1 cellular context compared by ENCODE assay signal in genomic region chr16:14402116-14403000, GRCh38.
A peak's percentile ranks its signal among the peaks of the same experiment; 100 is the strongest.
TF ChIP-seq lines count a peak whose summit lies in the region.
"Not testable (repeated sequence)": the region's sequence is repeated elsewhere in the genome, so short reads cannot be mapped to it uniquely, and the experiment has no call there.

No MANE protein-coding gene starts in this region.

TF ChIP-seq in HepG2, 621 proteins besides CTCF, POLR2A, EP300 and RAD21 (continued from another document and continues in another):
- TF ChIP-seq HMGXB3 (CRISPR knock-in tag; IDR thresholded peaks at IDR 0.05; ENCODE audit: borderline replicate concordance), result peak; percentile 36; the same call in 1 of the 2 replicates
- 0 out of 2 replicates have a peak, but pooled peaks have one; percentile 9 for TF ChIP-seq KDM2A (CRISPR knock-in tag; IDR thresholded peaks at IDR 0.05; ENCODE audit: borderline replicate concordance, low read depth)
- peak; percentile 76 for TF ChIP-seq RXRB (CRISPR knock-in tag; IDR thresholded peaks at IDR 0.05; ENCODE audit: borderline replicate concordance)
- peak; percentile 75 for TF ChIP-seq FOSL2 (CRISPR knock-in tag; IDR thresholded peaks at IDR 0.05)
- TF ChIP-seq ZNF264 (CRISPR knock-in tag; IDR thresholded peaks at IDR 0.05), result 0 out of 2 replicates have a peak, but pooled peaks have one; percentile 68
- TF ChIP-seq ETV6 (CRISPR knock-in tag; conservative IDR thresholded peaks at IDR 0.05), result 0 out of 2 replicates have a peak, but pooled peaks have one; percentile 37
- 0 out of 2 replicates have a peak, but pooled peaks have one; percentile 15 for TF ChIP-seq ZNF598 (CRISPR knock-in tag; IDR thresholded peaks at IDR 0.05; ENCODE audit: borderline replicate concordance)
- peak; percentile 46; the same call in 1 of the 2 replicates for TF ChIP-seq GLI4 (CRISPR knock-in tag; IDR thresholded peaks at IDR 0.05; ENCODE audit: borderline replicate concordance)
- TF ChIP-seq ZNF646 (CRISPR knock-in tag; IDR thresholded peaks at IDR 0.05), result peak; percentile 4; the same call in 1 of the 2 replicates
- 0 out of 2 replicates have a peak, but pooled peaks have one; percentile 41 for TF ChIP-seq HINFP (CRISPR knock-in tag; IDR thresholded peaks at IDR 0.05; ENCODE audit: low read depth)
- peak; percentile 11; the same call in 1 of the 2 replicates for TF ChIP-seq THAP11 (CRISPR knock-in tag; IDR thresholded peaks at IDR 0.05)
- 0 out of 2 replicates have a peak, but pooled peaks have one; percentile 11 for TF ChIP-seq MXD3 (CRISPR knock-in tag; IDR thresholded peaks at IDR 0.05)
- TF ChIP-seq ZGPAT (CRISPR knock-in tag; IDR thresholded peaks at IDR 0.05), result peak; percentile 58
- TF ChIP-seq AHDC1 (CRISPR knock-in tag; IDR thresholded peaks at IDR 0.05; ENCODE audit: borderline replicate concordance), result peak; percentile 53; the same call in 1 of the 2 replicates
- TF ChIP-seq ZNF788 (CRISPR knock-in tag; IDR thresholded peaks at IDR 0.05; ENCODE audit: borderline replicate concordance), result peak; percentile 55; the same call in 1 of the 2 replicates
- TF ChIP-seq FOXK1 (CRISPR knock-in tag; IDR thresholded peaks at IDR 0.05; ENCODE audit: borderline replicate concordance, low read depth), result peak; percentile 31; the same call in 1 of the 2 replicates
- TF ChIP-seq NR2F2 (IDR thresholded peaks at IDR 0.05; ENCODE audit: borderline replicate concordance, low read depth), result 0 out of 2 replicates have a peak, but pooled peaks have one; percentile 3
- TF ChIP-seq RXRA (CRISPR knock-in tag; IDR thresholded peaks at IDR 0.05), result peak; percentile 41; the same call in 1 of the 2 replicates
- TF ChIP-seq GATAD1 (CRISPR knock-in tag; IDR thresholded peaks at IDR 0.05), result peak; percentile 49; the same call in 1 of the 2 replicates
- peak; percentile 12; the same call in 1 of the 2 replicates for TF ChIP-seq DRAP1 (CRISPR knock-in tag; IDR thresholded peaks at IDR 0.05)
- peak; percentile 77 for TF ChIP-seq FOXP4 (CRISPR knock-in tag; IDR thresholded peaks at IDR 0.05)
- not testable (repeated sequence) for TF ChIP-seq MAZ (IDR thresholded peaks at IDR 0.05; ENCODE audit: borderline replicate concordance, low read depth, low read length)
- TF ChIP-seq MAZ (CRISPR knock-in tag; IDR thresholded peaks at IDR 0.05; ENCODE audit: low read depth), result peak; percentile 67; the same call in 1 of the 2 replicates
- TF ChIP-seq ISL2 (CRISPR knock-in tag; IDR thresholded peaks at IDR 0.05), result peak; percentile 39
- TF ChIP-seq EEA1 (CRISPR knock-in tag; IDR thresholded peaks at IDR 0.05; ENCODE audit: borderline replicate concordance), result peak; percentile 26; the same call in 1 of the 2 replicates
